1 cellular context compared by ENCODE assay signal in genomic region chr9:71769175-71770165, GRCh38.
TF ChIP-seq lines count a peak whose summit lies in the region.

No MANE protein-coding gene starts in this region.

TF ChIP-seq in HepG2, 621 proteins besides CTCF, POLR2A, EP300 and RAD21 (continued from another document):
- TF ChIP-seq SKIL (CRISPR knock-in tag; IDR thresholded peaks at IDR 0.05; ENCODE audit: borderline replicate concordance) (no peak), TFAP4 (IDR thresholded peaks at IDR 0.05; ENCODE audit: borderline replicate concordance, low read depth) (no peak), SOX6 (IDR thresholded peaks at IDR 0.05) (no peak), SOX6 (CRISPR knock-in tag; IDR thresholded peaks at IDR 0.05) (peak; percentile 36; the same call in 1 of the 2 replicates), TARDBP (CRISPR knock-in tag; IDR thresholded peaks at IDR 0.05) (no peak), ZNF724P (CRISPR knock-in tag; IDR thresholded peaks at IDR 0.05; ENCODE audit: borderline replicate concordance) (no peak), ZNF549 (CRISPR knock-in tag; IDR thresholded peaks at IDR 0.05) (no peak), ZKSCAN5 (CRISPR knock-in tag; IDR thresholded peaks at IDR 0.05) (no peak), CREB3 (CRISPR knock-in tag; IDR thresholded peaks at IDR 0.05) (no peak), ZBED4 (CRISPR knock-in tag; IDR thresholded peaks at IDR 0.05; ENCODE audit: borderline replicate concordance) (no peak), PBX2 (CRISPR knock-in tag; IDR thresholded peaks at IDR 0.05) (no peak), SRF (IDR thresholded peaks at IDR 0.05; ENCODE audit: low read depth, low read length) (no peak), ZBTB8A (CRISPR knock-in tag; IDR thresholded peaks at IDR 0.05; ENCODE audit: borderline replicate concordance, low read depth) (no peak)
TF ChIP-seq in HepG2: peak in this region for 59.
